ENCODE assay signal across 25 cellular contexts in the genomic region with DNA sequence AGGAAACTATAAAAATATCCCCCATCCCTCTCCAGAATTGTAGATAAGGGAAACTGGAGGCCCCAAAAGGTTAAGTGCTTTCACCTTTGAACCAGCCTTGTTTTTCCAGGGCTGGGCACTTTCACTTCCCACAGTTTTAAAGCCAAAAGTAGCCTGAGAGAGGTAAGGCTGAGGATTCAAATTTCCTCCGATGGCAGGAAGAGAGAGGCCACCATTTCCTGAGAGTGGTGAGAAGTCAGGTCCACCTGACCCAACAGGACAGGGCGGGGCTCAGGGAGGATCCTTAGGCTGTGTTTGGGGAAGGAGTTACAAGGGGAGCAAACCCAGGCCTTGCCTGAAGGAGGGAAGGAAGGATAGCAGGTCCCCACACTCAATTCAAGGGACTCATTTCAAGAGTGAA. TPM values are rescaled to one million over a fixed set of nuclear protein-coding genes. Genes with fewer than 3 reads are reported as not detected.
A peak's percentile ranks its signal among the peaks of the same experiment; 100 is the strongest.
DNase-seq lines count a peak whose midpoint lies in the region; ATAC-seq, FAIRE-seq and TF ChIP-seq lines count a peak whose summit lies in the region.
"Had no signal": no experiment of that assay in that cellular context is flagged by ENCODE, and none has a peak within 500 bp of the region (broad histone marks: within the 10 kb centered on the region; RNA-seq: fewer than 3 reads in every experiment).

No MANE protein-coding gene starts in this region.

- H3K4me3 ChIP-seq in HL-60 (replicated peaks; ENCODE audit: insufficient read depth, low read length) (no peak overlapping the region), osteoblast (ENCODE audit: insufficient read depth, low read length) (no peak overlapping the region), spleen (no peak overlapping the region)
- H3K4me3 ChIP-seq: A549, BLaER1, PC-9, tibial artery had no signal

- intact Hi-C loops in activated CD4-positive, alpha-beta T cell treated with anti-CD3 and anti-CD28 coated beads for 36 hours (cut with DNase I, micrococcal nuclease) = loop anchor here in 1 of 2 experiments (10.0 kb wide), 1 partner anchor 1825 kb away; a partner anchor contains a TSS
- intact Hi-C loops in spleen (cut with DNase I; ENCODE audit: low total_unique reads) = no loop called here

- WGBS in spleen, 5 donors = 29 to 43% (median 40%) methylated on average over 2 of the region's 2 CpGs

- H3K4me1 ChIP-seq in osteoblast (ENCODE audit: insufficient read depth, low read length) (peaks cover 13% of the 10 kb centered on the region), spleen (peaks cover 7 to 39% (median 21%) of the 10 kb centered on the region in 6 donors)

- no peaks in the 10 kb centered on the region for H3K36me3 ChIP-seq in osteoblast (ENCODE audit: insufficient read depth, low read length)
- no peaks in the 10 kb centered on the region for H3K36me3 ChIP-seq in spleen
- H3K36me3 ChIP-seq: BLaER1, tibial artery had no signal

- no peaks in the 10 kb centered on the region for H3K9me3 Mint-ChIP-seq in activated CD4-positive, alpha-beta T cell treated with anti-CD3 and anti-CD28 coated beads for 36 hours (ENCODE audit: low read depth)
- H3K9me3 Mint-ChIP-seq: brain; stimulated activated naive CD8-positive, alpha-beta T cell treated with anti-CD3 and anti-CD28 coated beads, Interleukin-15, Interleukin-2, amounts not matched to agents 100 ng/mL and 50 ng/mL, for 24 hours had no signal

- DNase-seq in activated CD4-positive, alpha-beta T cell treated with anti-CD3 and anti-CD28 coated beads for 36 hours = peak; percentile 3
- no peak for DNase-seq in activated CD4-positive, alpha-beta T cell treated with anti-CD3 and anti-CD28 coated beads for 4 hours
- DNase-seq in HL-60 (ENCODE audit: low read depth in 1 of 2, low spot score in 1 of 2) = peak in 1 of 2 experiments; percentile 35
- peak; percentile 39 for DNase-seq in UCSD-AML1 (lab: John Stamatoyannopoulos, UW; ENCODE audit: unreplicated experiment)
- no peak for DNase-seq in osteoblast (ENCODE audit: insufficient read length, low spot score, missing footprints)
- no peak for DNase-seq in RCC 7860 (ENCODE audit: low spot score)
- no peak for DNase-seq in inferior parietal cortex (ENCODE audit: extremely low spot score)
- DNase-seq in spleen = no peak
- DNase-seq: DMS79 treated with DMSO at 0.1 percent for 48 hours; KG1; NCI-H1048; NCI-H187; NCI-H2227 treated with DMSO at 0.1 percent for 48 hours; PC-9; retina; stimulated activated CD4-positive, alpha-beta T cell treated with anti-CD3 and anti-CD28 coated beads, Interleukin-4, amount 100 ng/mL, for 24 hours; T-helper 2 cell had no signal

- no peak overlapping the region for H3K4me2 ChIP-seq in osteoblast (ENCODE audit: insufficient read depth, low read length)
- H3K4me2 ChIP-seq: A549, BLaER1, PC-9 had no signal

- H3K4me1 Mint-ChIP-seq in activated CD4-positive, alpha-beta T cell treated with anti-CD3 and anti-CD28 coated beads for 36 hours = peaks cover 19% of the 10 kb centered on the region

- no peaks in the 10 kb centered on the region for H3K27me3 Mint-ChIP-seq in activated CD4-positive, alpha-beta T cell treated with anti-CD3 and anti-CD28 coated beads for 36 hours
- H3K27me3 Mint-ChIP-seq: stimulated activated naive CD8-positive, alpha-beta T cell treated with anti-CD3 and anti-CD28 coated beads, Interleukin-15, Interleukin-2, amounts not matched to agents 100 ng/mL and 50 ng/mL, for 24 hours had no signal

- no peaks in the 10 kb centered on the region for H3K36me3 Mint-ChIP-seq in activated CD4-positive, alpha-beta T cell treated with anti-CD3 and anti-CD28 coated beads for 36 hours (ENCODE audit: low read depth)
- H3K36me3 Mint-ChIP-seq: brain had no signal

- no peaks in the 10 kb centered on the region for H3K9me3 ChIP-seq in osteoblast (ENCODE audit: low read depth, low read length)
- H3K9me3 ChIP-seq in spleen = no peaks in the 10 kb centered on the region
- H3K9me3 ChIP-seq: A549, BLaER1, Caco-2, tibial artery had no signal

- H3K27ac Mint-ChIP-seq in activated CD4-positive, alpha-beta T cell treated with anti-CD3 and anti-CD28 coated beads for 36 hours = no peak overlapping the region
- H3K27ac Mint-ChIP-seq: brain; stimulated activated naive CD8-positive, alpha-beta T cell treated with anti-CD3 and anti-CD28 coated beads, Interleukin-15, Interleukin-2, amounts not matched to agents 100 ng/mL and 50 ng/mL, for 24 hours had no signal

- no peak for FAIRE-seq in RCC 7860 (lab: Jason Lieb, UNC)
- FAIRE-seq: A549, endometrium, GM19239 had no signal

- TF ChIP-seq POLR2A in spleen (IDR thresholded peaks at IDR 0.05) = no peak

- CTCF ChIA-PET in activated CD4-positive, alpha-beta T cell treated with anti-CD3 and anti-CD28 coated beads for 36 hours (lab: Charles Lee) = interaction anchor here (3.4 to 4.4 kb wide), 2 partner anchors 34 to 72 kb away, joined by 17 to 44 read pairs; no protein-coding TSS in a partner anchor

- H4K20me1 ChIP-seq in osteoblast (ENCODE audit: insufficient read depth, low read length) = no peaks in the 10 kb centered on the region

- no peaks in the 10 kb centered on the region for H3K27me3 ChIP-seq in HL-60 (ENCODE audit: insufficient read depth, poor library complexity, severe bottlenecking)
- H3K27me3 ChIP-seq in osteoblast (ENCODE audit: insufficient read depth, low read length) = no peaks in the 10 kb centered on the region
- H3K27me3 ChIP-seq in spleen (replicated peaks in 1 of 7) = no peaks in the 10 kb centered on the region
- H3K27me3 ChIP-seq: BLaER1 had no signal

- no peak overlapping the region for H3K4me3 Mint-ChIP-seq in activated CD4-positive, alpha-beta T cell treated with anti-CD3 and anti-CD28 coated beads for 36 hours
- H3K4me3 Mint-ChIP-seq: stimulated activated naive CD8-positive, alpha-beta T cell treated with anti-CD3 and anti-CD28 coated beads, Interleukin-15, Interleukin-2, amounts not matched to agents 100 ng/mL and 50 ng/mL, for 24 hours had no signal

- TF ChIP-seq CTCF in HL-60 (IDR thresholded peaks at IDR 0.05; ENCODE audit: insufficient read depth, low read length) (no peak), osteoblast (IDR thresholded peaks at IDR 0.05; ENCODE audit: extremely low read depth, low read depth, low read length) (no peak), spleen (IDR thresholded peaks at IDR 0.05 in 8 of 11, conservative IDR thresholded peaks at IDR 0.05 in 3 of 11) (no peak)

- POLR2A ChIA-PET in activated CD4-positive, alpha-beta T cell treated with anti-CD3 and anti-CD28 coated beads for 36 hours (lab: Charles Lee) = no interaction called here

- peaks cover 3% of the 10 kb centered on the region for H3K79me2 ChIP-seq in osteoblast (ENCODE audit: insufficient read depth, low read length)

- H3K27ac ChIP-seq in HL-60 (replicated peaks) (0 out of 2 replicates have a peak overlapping the region, but pooled peaks have one; percentile 11), osteoblast (ENCODE audit: low read depth, low read length) (no peak overlapping the region), spleen (peak overlapping the region in 1 of 8 donors; percentile 41)
- H3K27ac ChIP-seq: A549, BLaER1, PC-9, tibial artery had no signal

- ATAC-seq in activated CD4-positive, alpha-beta T cell treated with anti-CD3 and anti-CD28 coated beads for 36 hours = no peak
- ATAC-seq: A549 had no signal

- peak overlapping the region; percentile 35 for H2AFZ ChIP-seq in osteoblast (ENCODE audit: low read length)
- H2AFZ ChIP-seq: PC-9 had no signal

RNA-seq across cellular contexts. Expression of a gene that starts 4.7 kb away (rescaled TPM):
- 10 to 100 TPM; 39.1 to 48.5 TPM for total RNA-seq in activated CD4-positive, alpha-beta T cell treated with anti-CD3 and anti-CD28 coated beads for 36 hours
- total RNA-seq in osteoblast = 30.0 and 36.8 TPM in 2 replicates
- 10 to 100 TPM; 28.6 to 55.7 (median 39.8) TPM for total RNA-seq in spleen
- 10 to 100 TPM in 2 of 3 donors, 1 to 10 TPM in 1; 8.7 to 21.7 (median 12.9) TPM for polyA plus RNA-seq in spleen

RNA-seq across cellular contexts. Expression of a gene that starts 20.9 kb away (rescaled TPM):
- under 1 TPM in 1 of 2 experiments, not detected in 1; 0.14 TPM for total RNA-seq in activated CD4-positive, alpha-beta T cell treated with anti-CD3 and anti-CD28 coated beads for 36 hours
- total RNA-seq in osteoblast (0.88 and 1.1 TPM in 2 replicates), spleen (1 to 10 TPM in 3 of 7 donors, under 1 TPM in 2, not detected in 2; 0.39 to 1.7 (median 1.3) TPM)
- polyA plus RNA-seq in spleen = under 1 TPM; 0.22 to 0.72 (median 0.27) TPM
- total RNA-seq: PC-9 had no signal
- polyA plus RNA-seq: A549 had no signal

Comparison
In these comparisons a context has a peak if more than half of its experiments do, and no peak if none do; other contexts are left out.
1. DNase-seq: peak in activated CD4-positive, alpha-beta T cell treated with anti-CD3 and anti-CD28 coated beads for 36 hours (single experiment) and UCSD-AML1 (single experiment); none in activated CD4-positive, alpha-beta T cell treated with anti-CD3 and anti-CD28 coated beads for 4 hours (0 of 2), osteoblast (single experiment), RCC 7860 (single experiment), inferior parietal cortex (single experiment) and spleen (single experiment).